In the genomic region with DNA sequence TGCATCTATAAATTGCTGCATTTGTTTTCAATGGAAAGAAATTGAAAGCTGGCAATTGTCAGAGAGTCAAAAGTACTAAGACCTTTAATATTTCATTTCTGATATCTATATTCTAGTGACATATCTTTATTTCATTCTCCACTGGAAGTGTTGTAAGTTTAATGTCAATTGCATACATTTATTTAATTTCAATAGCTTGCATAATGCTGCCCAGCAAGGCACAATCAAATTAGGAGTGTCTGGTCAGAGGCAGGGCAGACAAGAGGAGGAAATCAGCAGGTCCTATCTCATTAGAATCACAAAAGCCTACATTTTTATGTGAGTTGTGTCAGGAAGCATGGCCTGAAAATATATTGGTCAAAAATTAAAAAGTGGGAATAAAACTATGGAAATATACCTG, we compare ENCODE assay signal across 27 cellular contexts.
"Had no signal": no experiment of that assay in that cellular context is flagged by ENCODE, and none has a peak within 500 bp of the region (broad histone marks: within the 10 kb centered on the region; RNA-seq: fewer than 3 reads in every experiment).

No MANE protein-coding gene starts in this region.

- DNase-seq: cortex of kidney; effector CD8-positive, alpha-beta T cell; effector memory CD8-positive, alpha-beta T cell; erythroblast; esophagus squamous epithelium; foreskin fibroblast; foreskin melanocyte; gastrocnemius medialis; glutamatergic neuron; head of caudate nucleus; heart right ventricle; hippocampal formation; left cardiac atrium; left lung; left ventricle myocardium superior; lower lobe of right lung; mesenchymal stem cell; mucosa of descending colon; naive B cell had no signal

- H3K4me1 ChIP-seq: esophagus squamous epithelium, gastrocnemius medialis, heart right ventricle, left lung, lower lobe of right lung had no signal

- H3K27me3 Mint-ChIP-seq: dendritic cell treated with granulocyte-macrophage colony-stimulating factor and Interleukin-4, amounts not matched to agents 40 ng/mL and 50 ng/mL, for 4 days; effector memory CD8-positive, alpha-beta T cell; naive B cell had no signal

- H3K9me3 ChIP-seq: gastrocnemius medialis, lower lobe of right lung had no signal

- H3K4me3 ChIP-seq: esophagus squamous epithelium, gastrocnemius medialis, heart right ventricle, left lung, lower lobe of right lung, mucosa of descending colon had no signal

- FAIRE-seq: endometrium, islet of Langerhans, keratinocyte had no signal

- H3K4me1 Mint-ChIP-seq: mesothelial cell of epicardium, naive B cell had no signal

- H3K4me3 Mint-ChIP-seq: dendritic cell treated with granulocyte-macrophage colony-stimulating factor and Interleukin-4, amounts not matched to agents 40 ng/mL and 50 ng/mL, for 4 days; effector memory CD8-positive, alpha-beta T cell; endodermal cell; mesothelial cell of epicardium; naive B cell had no signal

- H3K27me3 ChIP-seq: esophagus squamous epithelium, gastrocnemius medialis, left lung had no signal

- H3K27ac ChIP-seq: epithelial cell of prostate, esophagus squamous epithelium, gastrocnemius medialis, heart right ventricle, left lung, lower lobe of right lung had no signal

- H3K27ac Mint-ChIP-seq: dendritic cell treated with granulocyte-macrophage colony-stimulating factor and Interleukin-4, amounts not matched to agents 40 ng/mL and 50 ng/mL, for 4 days; effector memory CD8-positive, alpha-beta T cell; endodermal cell; mesothelial cell of epicardium had no signal

- H3K36me3 ChIP-seq: esophagus squamous epithelium, gastrocnemius medialis, heart right ventricle, left lung, lower lobe of right lung had no signal

- ATAC-seq: effector memory CD8-positive, alpha-beta T cell; esophagus mucosa; gastrocnemius medialis; heart right ventricle; left cardiac atrium; left lung; left ventricle myocardium superior; lower lobe of right lung; mucosa of descending colon had no signal

- H3K36me3 Mint-ChIP-seq: mesothelial cell of epicardium, naive B cell had no signal
